In genomic region chr4:81131066-81131465, GRCh38 we compare ENCODE assay signal across 24 cellular contexts.
DNase-seq lines count a peak whose midpoint lies in the region; ATAC-seq, FAIRE-seq and TF ChIP-seq lines count a peak whose summit lies in the region.
"Had no signal": no experiment of that assay in that cellular context is flagged by ENCODE, and none has a peak within 500 bp of the region (broad histone marks: within the 10 kb centered on the region; RNA-seq: fewer than 3 reads in every experiment).

No MANE protein-coding gene starts in this region.

- H3K27me3 ChIP-seq in endodermal cell (ENCODE audit: control insufficient read depth, insufficient read depth, low read length, poor library complexity, severe bottlenecking) (no peaks in the 10 kb centered on the region), neural progenitor cell (no peaks in the 10 kb centered on the region), small intestine (ENCODE audit: control insufficient read depth in 2 of 2, insufficient read depth in 2 of 2, low read length in 2 of 2) (no peaks in the 10 kb centered on the region)
- H3K27me3 ChIP-seq: BLaER1 treated with 17β-estradiol and CSF1 and Interleukin-3, amounts not matched to agents 10 nM and 100 nM had no signal

- H3K4me3 ChIP-seq in endodermal cell (ENCODE audit: low read length) (no peak overlapping the region), neural progenitor cell (no peak overlapping the region), small intestine (ENCODE audit: low read depth in 1 of 2, low read length in 2 of 2) (no peak overlapping the region)
- H3K4me3 ChIP-seq: A549; BLaER1 treated with 17β-estradiol and CSF1 and Interleukin-3, amounts not matched to agents 10 nM and 100 nM had no signal

- no peak overlapping the region for H3K27ac Mint-ChIP-seq in WTC11
- H3K27ac Mint-ChIP-seq in endodermal cell, result peak overlapping the region; percentile 21
- H3K27ac Mint-ChIP-seq in neural progenitor cell, result no peak overlapping the region
- H3K27ac Mint-ChIP-seq in activated CD4-positive, alpha-beta T cell treated with anti-CD3 and anti-CD28 coated beads, Interleukin-2, amount 10 ng/mL, durations not matched to agents 24 days and 14 days, result no peak overlapping the region
- H3K27ac Mint-ChIP-seq in progenitor cell of endocrine pancreas, result no peak overlapping the region
- H3K27ac Mint-ChIP-seq: B cell; CD4-positive, alpha-beta T cell; CD8-positive, alpha-beta T cell had no signal

- peaks cover 15% of the 10 kb centered on the region for H3K4me1 Mint-ChIP-seq in WTC11
- H3K4me1 Mint-ChIP-seq in endodermal cell, result peaks cover 7% of the 10 kb centered on the region
- no peaks in the 10 kb centered on the region for H3K4me1 Mint-ChIP-seq in neural progenitor cell
- no peaks in the 10 kb centered on the region for H3K4me1 Mint-ChIP-seq in activated CD4-positive, alpha-beta T cell treated with anti-CD3 and anti-CD28 coated beads, Interleukin-2, amount 10 ng/mL, durations not matched to agents 24 days and 14 days
- H3K4me1 Mint-ChIP-seq in progenitor cell of endocrine pancreas (ENCODE audit: low read depth), result peaks cover 10% of the 10 kb centered on the region
- H3K4me1 Mint-ChIP-seq: B cell had no signal

- no peaks in the 10 kb centered on the region for H3K36me3 ChIP-seq in endodermal cell (ENCODE audit: control insufficient read depth, insufficient read depth, low read length)
- no peaks in the 10 kb centered on the region for H3K36me3 ChIP-seq in neural progenitor cell
- no peaks in the 10 kb centered on the region for H3K36me3 ChIP-seq in small intestine (ENCODE audit: control insufficient read depth in 2 of 2, insufficient read depth in 2 of 2, low read length in 2 of 2)
- H3K36me3 ChIP-seq: BLaER1 treated with 17β-estradiol and CSF1 and Interleukin-3, amounts not matched to agents 10 nM and 100 nM had no signal

- H3K4me1 ChIP-seq in endodermal cell (ENCODE audit: control insufficient read depth, insufficient read depth, low read length) (no peaks in the 10 kb centered on the region), neural progenitor cell (no peaks in the 10 kb centered on the region), small intestine (ENCODE audit: control insufficient read depth in 2 of 2, insufficient read depth in 1 of 2, low read depth in 1 of 2, low read length in 1 of 2) (no peaks in the 10 kb centered on the region)
- H3K4me1 ChIP-seq: A549, Caco-2 had no signal

- H3K36me3 Mint-ChIP-seq in WTC11 (peaks cover 13% of the 10 kb centered on the region), endodermal cell (ENCODE audit: low read depth) (peaks cover 13% of the 10 kb centered on the region), neural progenitor cell (no peaks in the 10 kb centered on the region), progenitor cell of endocrine pancreas (ENCODE audit: insufficient read depth) (peaks cover 6% of the 10 kb centered on the region)
- no peaks in the 10 kb centered on the region for H3K36me3 Mint-ChIP-seq in activated CD4-positive, alpha-beta T cell treated with anti-CD3 and anti-CD28 coated beads, Interleukin-2, amount 10 ng/mL, durations not matched to agents 24 days and 14 days (ENCODE audit: low read depth)

- H3K79me2 ChIP-seq in neural progenitor cell (ENCODE audit: low read depth), result no peaks in the 10 kb centered on the region

- no peak overlapping the region for H3K4me2 ChIP-seq in neural progenitor cell
- H3K4me2 ChIP-seq: A549; BLaER1 treated with 17β-estradiol and CSF1 and Interleukin-3, amounts not matched to agents 10 nM and 100 nM had no signal

- DNase-seq in DMS53 (lab: John Stamatoyannopoulos, UW), result peak; percentile 2
- no peak for DNase-seq in DMS53 treated with DMSO at 0.1 percent for 48 hours (lab: John Stamatoyannopoulos, UW; ENCODE audit: unreplicated experiment)
- DNase-seq in WTC11 (ENCODE audit: low spot score), result no peak
- DNase-seq in endodermal cell, result no peak
- DNase-seq in neural progenitor cell (ENCODE audit: low spot score), result no peak
- DNase-seq in small intestine, result no peak
- no peak for DNase-seq in activated CD4-positive, alpha-beta T cell treated with anti-CD3 and anti-CD28 coated beads, Interleukin-2, amount 10 ng/mL, durations not matched to agents 24 days and 14 days
- DNase-seq in progenitor cell of endocrine pancreas (ENCODE audit: low spot score, unreplicated experiment), result no peak
- DNase-seq: AML-193; Caco-2; Calu3; CD4-positive, alpha-beta T cell; CD8-positive, alpha-beta T cell; DMS79 treated with DMSO at 0.1 percent for 48 hours; GF-D8 had no signal

- no peaks in the 10 kb centered on the region for H3F3A ChIP-seq in neural progenitor cell (ENCODE audit: low read depth)

- TF ChIP-seq CTCF in WTC11 (IDR thresholded peaks at IDR 0.05) (no peak), endodermal cell (conservative IDR thresholded peaks at IDR 0.05) (no peak), neural progenitor cell (IDR thresholded peaks at IDR 0.05) (no peak), progenitor cell of endocrine pancreas (IDR thresholded peaks at IDR 0.05; ENCODE audit: unreplicated experiment) (no peak)

- no peaks in the 10 kb centered on the region; the same call in 1 of the 2 replicates for H3K27me3 Mint-ChIP-seq in WTC11 (ENCODE audit: low read depth)
- no peaks in the 10 kb centered on the region for H3K27me3 Mint-ChIP-seq in endodermal cell (ENCODE audit: insufficient read depth)
- no peaks in the 10 kb centered on the region for H3K27me3 Mint-ChIP-seq in neural progenitor cell (ENCODE audit: insufficient read depth, low read depth)
- H3K27me3 Mint-ChIP-seq in activated CD4-positive, alpha-beta T cell treated with anti-CD3 and anti-CD28 coated beads, Interleukin-2, amount 10 ng/mL, durations not matched to agents 24 days and 14 days, result no peaks in the 10 kb centered on the region
- no peaks in the 10 kb centered on the region for H3K27me3 Mint-ChIP-seq in progenitor cell of endocrine pancreas

- intact Hi-C loops in activated CD4-positive, alpha-beta T cell treated with anti-CD3 and anti-CD28 coated beads, Interleukin-2, amount 10 ng/mL, durations not matched to agents 24 days and 14 days (cut with micrococcal nuclease), result no loop called here

- no peaks in the 10 kb centered on the region for H4K20me1 ChIP-seq in neural progenitor cell (ENCODE audit: low read depth)
- H4K20me1 ChIP-seq: BLaER1 treated with 17β-estradiol and CSF1 and Interleukin-3, amounts not matched to agents 10 nM and 100 nM had no signal

- FAIRE-seq in small intestine (lab: Jason Lieb, UNC), result no peak
- FAIRE-seq: A549, D721Med, G401.6, GM12891, GM19239 had no signal

- peak overlapping the region; percentile 90 for H2AFZ ChIP-seq in neural progenitor cell (replicated peaks)

- H3K27ac ChIP-seq in endodermal cell (ENCODE audit: low read depth, low read length) (no peak overlapping the region), neural progenitor cell (no peak overlapping the region), small intestine (ENCODE audit: low read depth in 1 of 2, low read length in 1 of 2) (no peak overlapping the region)
- H3K27ac ChIP-seq: 22Rv1; A549; BLaER1 treated with 17β-estradiol and CSF1 and Interleukin-3, amounts not matched to agents 10 nM and 100 nM; C4-2B had no signal

- CTCF ChIA-PET in WTC11 (lab: Charles Lee), result interaction anchor here (0.9 kb wide), 1 partner anchor 221 kb away, joined by 3 read pairs; no protein-coding TSS in a partner anchor

- peak; percentile 80 for ATAC-seq in WTC11
- ATAC-seq: A549; CD8-positive, alpha-beta T cell had no signal

- H3K9me3 Mint-ChIP-seq in WTC11 (peaks cover 34% of the 10 kb centered on the region), endodermal cell (peaks cover 12% of the 10 kb centered on the region), neural progenitor cell (no peaks in the 10 kb centered on the region), progenitor cell of endocrine pancreas (ENCODE audit: low read depth) (peaks cover 22% of the 10 kb centered on the region)
- no peaks in the 10 kb centered on the region for H3K9me3 Mint-ChIP-seq in activated CD4-positive, alpha-beta T cell treated with anti-CD3 and anti-CD28 coated beads, Interleukin-2, amount 10 ng/mL, durations not matched to agents 24 days and 14 days
- H3K9me3 Mint-ChIP-seq: CD8-positive, alpha-beta T cell had no signal

- 80 to 87% methylated on average over 1 to 4 of the region's 4 CpGs for WGBS in endodermal cell (ENCODE audit: insufficient coverage in 1 of 2, insufficient read length in 1 of 2), 2 experiments
- WGBS in small intestine, 3 donors, result 77 to 99% (median 83%) methylated on average over 4 of the region's 4 CpGs

- H3K9ac ChIP-seq in endodermal cell (ENCODE audit: extremely low read depth, low read length, poor library complexity, severe bottlenecking), result no peak overlapping the region
- H3K9ac ChIP-seq in neural progenitor cell, result no peak overlapping the region
- H3K9ac ChIP-seq: BLaER1 treated with 17β-estradiol and CSF1 and Interleukin-3, amounts not matched to agents 10 nM and 100 nM had no signal

- H3K4me3 Mint-ChIP-seq in WTC11 (no peak overlapping the region), endodermal cell (no peak overlapping the region), neural progenitor cell (no peak overlapping the region), progenitor cell of endocrine pancreas (ENCODE audit: low read depth) (no peak overlapping the region)
- H3K4me3 Mint-ChIP-seq in activated CD4-positive, alpha-beta T cell treated with anti-CD3 and anti-CD28 coated beads, Interleukin-2, amount 10 ng/mL, durations not matched to agents 24 days and 14 days, result no peak overlapping the region
- H3K4me3 Mint-ChIP-seq: B cell; CD4-positive, alpha-beta T cell; CD8-positive, alpha-beta T cell had no signal

- H3K9me3 ChIP-seq in endodermal cell (ENCODE audit: control insufficient read depth, low read length), result no peaks in the 10 kb centered on the region
- no peaks in the 10 kb centered on the region for H3K9me3 ChIP-seq in neural progenitor cell (ENCODE audit: low read depth)
- no peaks in the 10 kb centered on the region for H3K9me3 ChIP-seq in small intestine (ENCODE audit: control insufficient read depth, low read depth)
- H3K9me3 ChIP-seq: A549; BLaER1 treated with 17β-estradiol and CSF1 and Interleukin-3, amounts not matched to agents 10 nM and 100 nM; Caco-2 had no signal

- POLR2A ChIA-PET in WTC11 (lab: Charles Lee), result no interaction called here

TF ChIP-seq in WTC11, 78 proteins besides CTCF, POLR2A, EP300 and RAD21 (continues in another document):
- no peak for TF ChIP-seq IRF2 (CRISPR knock-in tag; IDR thresholded peaks at IDR 0.05; ENCODE audit: borderline replicate concordance, low read depth)
